ENCODE assay signal across 33 cellular contexts in the genomic region with DNA sequence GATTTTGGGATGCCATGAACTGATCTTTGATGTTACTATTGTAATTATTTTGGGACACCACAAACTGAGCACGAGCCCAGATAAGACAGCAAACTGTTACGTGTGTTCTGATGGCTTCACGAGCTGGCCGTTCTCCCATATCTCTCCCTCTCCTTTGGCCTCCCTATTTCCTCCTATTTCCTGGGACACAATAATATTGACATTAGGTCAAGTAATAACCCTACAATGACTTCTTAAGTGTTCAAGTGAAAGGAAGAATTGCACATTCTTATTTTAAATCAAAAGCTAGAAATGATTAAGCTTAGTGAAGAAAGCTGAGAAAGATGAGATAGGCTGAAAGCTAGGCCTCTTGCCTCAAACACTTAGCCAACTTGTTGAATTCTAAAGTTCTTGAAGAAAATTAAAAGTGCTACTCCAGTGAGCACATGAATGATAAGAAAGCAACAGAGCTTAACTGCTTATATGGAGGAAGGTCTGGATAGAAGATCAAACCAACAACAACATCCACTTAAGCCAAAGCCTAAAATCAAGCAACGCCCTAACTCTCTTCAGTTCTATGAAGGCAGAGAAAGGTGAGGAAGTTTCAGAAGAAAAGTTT.
"Had no signal": no experiment of that assay in that cellular context is flagged by ENCODE, and none has a peak within 500 bp of the region (broad histone marks: within the 10 kb centered on the region; RNA-seq: fewer than 3 reads in every experiment).

No MANE protein-coding gene starts in this region.

- H3K27ac ChIP-seq: ascending aorta, VCaP had no signal

- H3K27me3 ChIP-seq: ascending aorta had no signal

- H3K36me3 Mint-ChIP-seq: activated CD8-positive, alpha-beta memory T cell treated with anti-CD3 and anti-CD28 coated beads, Interleukin-2, amount 10 ng/mL, durations not matched to agents 7 days and 5 days; activated naive CD4-positive, alpha-beta T cell treated with anti-CD3 and anti-CD28 coated beads, Interleukin-2, amount 10 ng/mL, durations not matched to agents 7 days and 5 days; activated naive CD4-positive, alpha-beta T cell treated with anti-CD3 and anti-CD28 coated beads, Interleukin-2, amount 50 U/mL, for 24 hours; activated naive CD8-positive, alpha-beta T cell; activated naive CD8-positive, alpha-beta T cell treated with anti-CD3 and anti-CD28 coated beads, Interleukin-2, amount 10 ng/mL, durations not matched to agents 7 days and 5 days; brain had no signal

- ATAC-seq: activated CD4-positive, alpha-beta T cell treated with anti-CD3 and anti-CD28 coated beads for 36 hours; activated CD8-positive, alpha-beta memory T cell treated with anti-CD3 and anti-CD28 coated beads, Interleukin-2, amount 10 ng/mL, durations not matched to agents 7 days and 5 days; activated CD8-positive, alpha-beta T cell treated with anti-CD3 and anti-CD28 coated beads, Interleukin-2, amount 10 ng/mL, durations not matched to agents 7 days and 5 days; activated naive CD8-positive, alpha-beta T cell treated with anti-CD3 and anti-CD28 coated beads, Interleukin-2, amount 50 U/mL, for 24 hours had no signal

- H3K36me3 ChIP-seq: ascending aorta had no signal

- H3K4me3 Mint-ChIP-seq: activated B cell treated with CpG ODN at 0.5 μM for 24 hours; activated CD4-positive, alpha-beta memory T cell treated with anti-CD3 and anti-CD28 coated beads, Interleukin-2, amount 10 ng/mL, durations not matched to agents 7 days and 5 days; activated CD4-positive, alpha-beta T cell treated with anti-CD3 and anti-CD28 coated beads for 36 hours; activated CD4-positive, alpha-beta T cell treated with anti-CD3 and anti-CD28 coated beads, Interleukin-2, amount 10 ng/mL, durations not matched to agents 7 days and 5 days; activated CD8-positive, alpha-beta memory T cell treated with anti-CD3 and anti-CD28 coated beads, Interleukin-2, amount 10 ng/mL, durations not matched to agents 7 days and 5 days; activated CD8-positive, alpha-beta T cell treated with anti-CD3 and anti-CD28 coated beads, Interleukin-2, amount 10 ng/mL, durations not matched to agents 7 days and 5 days; activated naive CD4-positive, alpha-beta T cell treated with anti-CD3 and anti-CD28 coated beads, Interleukin-2, amount 10 ng/mL, durations not matched to agents 7 days and 5 days; activated naive CD4-positive, alpha-beta T cell treated with anti-CD3 and anti-CD28 coated beads, Interleukin-2, amount 50 U/mL, for 24 hours; activated naive CD8-positive, alpha-beta T cell; activated naive CD8-positive, alpha-beta T cell treated with anti-CD3 and anti-CD28 coated beads, Interleukin-2, amount 10 ng/mL, durations not matched to agents 7 days and 5 days; activated naive CD8-positive, alpha-beta T cell treated with anti-CD3 and anti-CD28 coated beads, Interleukin-2, amount 50 U/mL, for 24 hours; activated T-cell treated with anti-CD3 and anti-CD28 coated beads, Interleukin-2, amount 50 U/mL, for 24 hours; brain; T-helper 1 cell treated with Interleukin-12 subunit alpha and Interleukin-12 subunit beta and Interleukin-4 antibody, amounts not matched to agents 30 μg/mL and 1 μg/mL, for 36 hours; T-helper 2 cell treated with Interferon-gamma antibody and Interleukin-4, amounts not matched to agents 5 μg/mL and 100 μg/mL, for 36 hours had no signal

- H3K27ac Mint-ChIP-seq: activated B cell treated with CpG ODN at 0.5 μM for 24 hours; activated CD4-positive, alpha-beta memory T cell treated with anti-CD3 and anti-CD28 coated beads, Interleukin-2, amount 10 ng/mL, durations not matched to agents 7 days and 5 days; activated CD4-positive, alpha-beta T cell treated with anti-CD3 and anti-CD28 coated beads for 36 hours; activated CD4-positive, alpha-beta T cell treated with anti-CD3 and anti-CD28 coated beads, Interleukin-2, amount 10 ng/mL, durations not matched to agents 7 days and 5 days; activated CD8-positive, alpha-beta memory T cell treated with anti-CD3 and anti-CD28 coated beads, Interleukin-2, amount 10 ng/mL, durations not matched to agents 7 days and 5 days; activated CD8-positive, alpha-beta T cell treated with anti-CD3 and anti-CD28 coated beads, Interleukin-2, amount 10 ng/mL, durations not matched to agents 7 days and 5 days; activated naive CD4-positive, alpha-beta T cell treated with anti-CD3 and anti-CD28 coated beads, Interleukin-2, amount 10 ng/mL, durations not matched to agents 7 days and 5 days; activated naive CD4-positive, alpha-beta T cell treated with anti-CD3 and anti-CD28 coated beads, Interleukin-2, amount 50 U/mL, for 24 hours; activated naive CD8-positive, alpha-beta T cell; activated naive CD8-positive, alpha-beta T cell treated with anti-CD3 and anti-CD28 coated beads, Interleukin-2, amount 10 ng/mL, durations not matched to agents 7 days and 5 days; activated naive CD8-positive, alpha-beta T cell treated with anti-CD3 and anti-CD28 coated beads, Interleukin-2, amount 50 U/mL, for 24 hours; activated T-cell treated with anti-CD3 and anti-CD28 coated beads, Interleukin-2, amount 50 U/mL, for 24 hours; activated T-helper 2 cell treated with anti-CD3 and anti-CD28 coated beads, Interferon-gamma antibody, Interleukin-2, Interleukin-4, amounts not matched to agents 10 μg/mL and 5 μg/mL and 100 μg/mL, durations not matched to agents 14 hours and 24 hours and 36 hours; brain; T-helper 1 cell treated with Interleukin-12 subunit alpha and Interleukin-12 subunit beta and Interleukin-4 antibody, amounts not matched to agents 30 μg/mL and 1 μg/mL, for 36 hours; T-helper 2 cell treated with Interferon-gamma antibody and Interleukin-4, amounts not matched to agents 5 μg/mL and 100 μg/mL, for 36 hours had no signal

- DNase-seq: activated B cell treated with CpG ODN at 0.5 μM for 24 hours; activated CD4-positive, alpha-beta memory T cell treated with anti-CD3 and anti-CD28 coated beads, Interleukin-2, amount 10 ng/mL, durations not matched to agents 7 days and 5 days; activated CD4-positive, alpha-beta T cell treated with anti-CD3 and anti-CD28 coated beads for 1 hour; activated CD4-positive, alpha-beta T cell treated with anti-CD3 and anti-CD28 coated beads for 36 hours; activated CD4-positive, alpha-beta T cell treated with anti-CD3 and anti-CD28 coated beads for 48 hours; activated CD4-positive, alpha-beta T cell treated with anti-CD3 and anti-CD28 coated beads, Interleukin-2, amount 10 ng/mL, durations not matched to agents 7 days and 5 days; activated CD4-positive, alpha-beta T cell treated with anti-CD3 and anti-CD28 coated beads, Interleukin-2, amount 50 U/mL, for 48 hours; activated CD8-positive, alpha-beta memory T cell treated with anti-CD3 and anti-CD28 coated beads for 24 hours; activated CD8-positive, alpha-beta memory T cell treated with anti-CD3 and anti-CD28 coated beads, Interleukin-2, amount 10 ng/mL, durations not matched to agents 7 days and 5 days; activated CD8-positive, alpha-beta memory T cell treated with anti-CD3 and anti-CD28 coated beads, Interleukin-2, amount 50 U/mL, for 48 hours; activated CD8-positive, alpha-beta T cell treated with anti-CD3 and anti-CD28 coated beads, Interleukin-2, amount 10 ng/mL, durations not matched to agents 7 days and 5 days; activated effector memory CD4-positive, alpha-beta T cell treated with Interleukin-2 at 50 U/mL for 16 hours; activated gamma-delta T cell; activated naive CD4-positive, alpha-beta T cell treated with anti-CD3 and anti-CD28 coated beads, Interleukin-2, amount 10 ng/mL, durations not matched to agents 7 days and 5 days; activated naive CD4-positive, alpha-beta T cell treated with Interleukin-2 at 50 U/mL for 16 hours; activated naive CD8-positive, alpha-beta T cell treated with anti-CD3 and anti-CD28 coated beads, Interleukin-2, amount 10 ng/mL, durations not matched to agents 7 days and 5 days; activated naive CD8-positive, alpha-beta T cell treated with anti-CD3 and anti-CD28 coated beads, Interleukin-2, amount 50 U/mL, for 24 hours; activated T-cell treated with anti-CD3 and anti-CD28 coated beads, Interleukin-2, amount 50 U/mL, for 24 hours; activated T-cell treated with anti-CD3 and anti-CD28 coated beads, Interleukin-2, amount 50 U/mL, for 48 hours; amygdala; anterior cingulate cortex; central memory CD4-positive, alpha-beta T cell; T-helper 1 cell; T-helper 2 cell; T-helper 9 cell had no signal

- H3K4me1 Mint-ChIP-seq: activated B cell treated with CpG ODN at 0.5 μM for 24 hours; activated CD4-positive, alpha-beta memory T cell treated with anti-CD3 and anti-CD28 coated beads, Interleukin-2, amount 10 ng/mL, durations not matched to agents 7 days and 5 days; activated CD4-positive, alpha-beta T cell treated with anti-CD3 and anti-CD28 coated beads for 36 hours; activated CD4-positive, alpha-beta T cell treated with anti-CD3 and anti-CD28 coated beads, Interleukin-2, amount 10 ng/mL, durations not matched to agents 7 days and 5 days; activated CD8-positive, alpha-beta memory T cell treated with anti-CD3 and anti-CD28 coated beads, Interleukin-2, amount 10 ng/mL, durations not matched to agents 7 days and 5 days; activated naive CD4-positive, alpha-beta T cell treated with anti-CD3 and anti-CD28 coated beads, Interleukin-2, amount 10 ng/mL, durations not matched to agents 7 days and 5 days; activated naive CD4-positive, alpha-beta T cell treated with anti-CD3 and anti-CD28 coated beads, Interleukin-2, amount 50 U/mL, for 24 hours; activated naive CD8-positive, alpha-beta T cell treated with anti-CD3 and anti-CD28 coated beads, Interleukin-2, amount 10 ng/mL, durations not matched to agents 7 days and 5 days; activated naive CD8-positive, alpha-beta T cell treated with anti-CD3 and anti-CD28 coated beads, Interleukin-2, amount 50 U/mL, for 24 hours; brain had no signal

- H3K27me3 Mint-ChIP-seq: activated B cell treated with CpG ODN at 0.5 μM for 24 hours; activated CD4-positive, alpha-beta memory T cell treated with anti-CD3 and anti-CD28 coated beads, Interleukin-2, amount 10 ng/mL, durations not matched to agents 7 days and 5 days; activated CD4-positive, alpha-beta T cell treated with anti-CD3 and anti-CD28 coated beads for 36 hours; activated CD8-positive, alpha-beta memory T cell treated with anti-CD3 and anti-CD28 coated beads, Interleukin-2, amount 10 ng/mL, durations not matched to agents 7 days and 5 days; activated naive CD4-positive, alpha-beta T cell treated with anti-CD3 and anti-CD28 coated beads, Interleukin-2, amount 10 ng/mL, durations not matched to agents 7 days and 5 days; activated naive CD4-positive, alpha-beta T cell treated with anti-CD3 and anti-CD28 coated beads, Interleukin-2, amount 50 U/mL, for 24 hours; activated naive CD8-positive, alpha-beta T cell treated with anti-CD3 and anti-CD28 coated beads, Interleukin-2, amount 10 ng/mL, durations not matched to agents 7 days and 5 days; activated naive CD8-positive, alpha-beta T cell treated with anti-CD3 and anti-CD28 coated beads, Interleukin-2, amount 50 U/mL, for 24 hours; activated T-cell treated with anti-CD3 and anti-CD28 coated beads, Interleukin-2, amount 50 U/mL, for 24 hours; brain had no signal

- H3K4me3 ChIP-seq: ascending aorta had no signal

- H3K4me1 ChIP-seq: ascending aorta had no signal

- H3K9me3 Mint-ChIP-seq: activated B cell treated with CpG ODN at 0.5 μM for 24 hours; activated CD4-positive, alpha-beta T cell treated with anti-CD3 and anti-CD28 coated beads, Interleukin-2, amount 10 ng/mL, durations not matched to agents 7 days and 5 days; activated naive CD4-positive, alpha-beta T cell treated with anti-CD3 and anti-CD28 coated beads, Interleukin-2, amount 10 ng/mL, durations not matched to agents 7 days and 5 days; activated naive CD4-positive, alpha-beta T cell treated with anti-CD3 and anti-CD28 coated beads, Interleukin-2, amount 50 U/mL, for 24 hours; activated naive CD8-positive, alpha-beta T cell treated with anti-CD3 and anti-CD28 coated beads, Interleukin-2, amount 10 ng/mL, durations not matched to agents 7 days and 5 days; activated T-cell treated with anti-CD3 and anti-CD28 coated beads, Interleukin-2, amount 50 U/mL, for 24 hours; activated T-helper 2 cell treated with anti-CD3 and anti-CD28 coated beads, Interferon-gamma antibody, Interleukin-2, Interleukin-4, amounts not matched to agents 10 μg/mL and 5 μg/mL and 100 μg/mL, durations not matched to agents 14 hours and 24 hours and 36 hours; T-helper 2 cell treated with Interferon-gamma antibody and Interleukin-4, amounts not matched to agents 5 μg/mL and 100 μg/mL, for 36 hours had no signal

- H3K9me3 ChIP-seq: ascending aorta had no signal
